11 cellular contexts compared by ENCODE assay signal in genomic region chr9:71748280-71748743, GRCh38. TPM values are rescaled to one million over a fixed set of nuclear protein-coding genes. Genes with fewer than 3 reads are reported as not detected.
DNase-seq lines count a peak whose midpoint lies in the region; ATAC-seq lines count a peak whose summit lies in the region.
"Had no signal": no experiment of that assay in that cellular context is flagged by ENCODE, and none has a peak within 500 bp of the region (broad histone marks: within the 10 kb centered on the region; RNA-seq: fewer than 3 reads in every experiment).

No MANE protein-coding gene starts in this region.

- H3K4me1 Mint-ChIP-seq in activated CD4-positive, alpha-beta memory T cell treated with anti-CD3 and anti-CD28 coated beads for 36 hours (ENCODE audit: low read depth): peaks cover 38% of the 10 kb centered on the region

- CTCF ChIA-PET in activated CD4-positive, alpha-beta memory T cell treated with anti-CD3 and anti-CD28 coated beads for 36 hours (lab: Charles Lee): interaction anchor here (1.1 to 1.5 kb wide), 3 partner anchors 9 to 58 kb away, joined by 4 to 6 read pairs (median 5); no protein-coding TSS in a partner anchor

- no peak for ATAC-seq in HG03469 (IDR thresholded peaks at IDR 0.05; ENCODE audit: unreplicated experiment)

- POLR2A ChIA-PET in activated CD4-positive, alpha-beta memory T cell treated with anti-CD3 and anti-CD28 coated beads for 36 hours (lab: Charles Lee): interaction anchor here (0.6 to 1.6 kb wide), 2 partner anchors 18 to 64 kb away, joined by 4 to 9 read pairs; no protein-coding TSS in a partner anchor

- DNase-seq in A172 (ENCODE audit: low spot score) (peak; percentile 15), EL (peak; percentile 68), kidney glomerular epithelial cell (lab: John Stamatoyannopoulos, UW) (peak; percentile 8), DMS79 treated with DMSO at 0.1 percent for 48 hours (lab: John Stamatoyannopoulos, UW) (no peak), HuH-7 (ENCODE audit: low spot score) (no peak), superior temporal gyrus (ENCODE audit: extremely low spot score) (no peak)
- no peak for DNase-seq in activated CD4-positive, alpha-beta memory T cell treated with anti-CD3 and anti-CD28 coated beads for 36 hours
- DNase-seq: NCI-H1105; stimulated activated CD4-positive, alpha-beta T cell treated with anti-CD3 and anti-CD28 coated beads, Interleukin-2, amount 100 ng/mL, for 48 hours; thyroid gland had no signal

- peak overlapping the region; percentile 51 for H3K27ac Mint-ChIP-seq in activated CD4-positive, alpha-beta memory T cell treated with anti-CD3 and anti-CD28 coated beads for 36 hours

- no peak overlapping the region for H3K4me3 Mint-ChIP-seq in activated CD4-positive, alpha-beta memory T cell treated with anti-CD3 and anti-CD28 coated beads for 36 hours

- H3K27me3 Mint-ChIP-seq in activated CD4-positive, alpha-beta memory T cell treated with anti-CD3 and anti-CD28 coated beads for 36 hours: no peaks in the 10 kb centered on the region

- no peaks in the 10 kb centered on the region for H3K9me3 Mint-ChIP-seq in activated CD4-positive, alpha-beta memory T cell treated with anti-CD3 and anti-CD28 coated beads for 36 hours

- intact Hi-C loops in activated CD4-positive, alpha-beta memory T cell treated with anti-CD3 and anti-CD28 coated beads for 36 hours (cut with micrococcal nuclease): loop anchor here (2.0 kb wide), 1 partner anchor 18 kb away; no protein-coding TSS in a partner anchor

- H3K36me3 Mint-ChIP-seq in activated CD4-positive, alpha-beta memory T cell treated with anti-CD3 and anti-CD28 coated beads for 36 hours: peaks cover 51% of the 10 kb centered on the region

RNA-seq across cellular contexts. Expression of gene CEMIP2, which starts 20.0 kb away (rescaled TPM):
- total RNA-seq in A172 (2014; rRNA removed; shearing (Covaris generic)): 11.6 and 12.2 TPM in 2 replicates
- 10 to 100 TPM; 56.5 to 70.1 TPM for total RNA-seq in activated CD4-positive, alpha-beta memory T cell treated with anti-CD3 and anti-CD28 coated beads for 36 hours

Comparison
In these comparisons a context has a peak if more than half of its experiments do, and no peak if none do; other contexts are left out.
1. DNase-seq: peak in A172 (single experiment), EL (single experiment) and kidney glomerular epithelial cell (single experiment); none in activated CD4-positive, alpha-beta memory T cell treated with anti-CD3 and anti-CD28 coated beads for 36 hours (single experiment), DMS79 treated with DMSO at 0.1 percent for 48 hours (single experiment), HuH-7 (single experiment) and superior temporal gyrus (single experiment).